Comparison of ENCODE assay signal across 8 cellular contexts in genomic region chr16:82293671-82294070, GRCh38.
"Had no signal": no experiment of that assay in that cellular context is flagged by ENCODE, and none has a peak within 500 bp of the region (broad histone marks: within the 10 kb centered on the region; RNA-seq: fewer than 3 reads in every experiment).

No MANE protein-coding gene starts in this region.

- H3K4me3 Mint-ChIP-seq: IgD-negative memory B cell had no signal

- H3K4me2 ChIP-seq: KMS-11 had no signal

- ATAC-seq: HepG2, K562 had no signal

- DNase-seq: IMR-90, KBM-7, KG1 had no signal

- H3K27ac Mint-ChIP-seq: IgD-negative memory B cell had no signal

- H3K27ac ChIP-seq: HL-60, KMS-11 had no signal

- H3K9me3 Mint-ChIP-seq: IgD-negative memory B cell had no signal

- H3K4me1 Mint-ChIP-seq: IgD-negative memory B cell had no signal

- H3K4me3 ChIP-seq: K562 had no signal

- H3K9ac ChIP-seq: KMS-11 had no signal
